Comparison of ENCODE assay signal across 1 cellular context in the genomic region with DNA sequence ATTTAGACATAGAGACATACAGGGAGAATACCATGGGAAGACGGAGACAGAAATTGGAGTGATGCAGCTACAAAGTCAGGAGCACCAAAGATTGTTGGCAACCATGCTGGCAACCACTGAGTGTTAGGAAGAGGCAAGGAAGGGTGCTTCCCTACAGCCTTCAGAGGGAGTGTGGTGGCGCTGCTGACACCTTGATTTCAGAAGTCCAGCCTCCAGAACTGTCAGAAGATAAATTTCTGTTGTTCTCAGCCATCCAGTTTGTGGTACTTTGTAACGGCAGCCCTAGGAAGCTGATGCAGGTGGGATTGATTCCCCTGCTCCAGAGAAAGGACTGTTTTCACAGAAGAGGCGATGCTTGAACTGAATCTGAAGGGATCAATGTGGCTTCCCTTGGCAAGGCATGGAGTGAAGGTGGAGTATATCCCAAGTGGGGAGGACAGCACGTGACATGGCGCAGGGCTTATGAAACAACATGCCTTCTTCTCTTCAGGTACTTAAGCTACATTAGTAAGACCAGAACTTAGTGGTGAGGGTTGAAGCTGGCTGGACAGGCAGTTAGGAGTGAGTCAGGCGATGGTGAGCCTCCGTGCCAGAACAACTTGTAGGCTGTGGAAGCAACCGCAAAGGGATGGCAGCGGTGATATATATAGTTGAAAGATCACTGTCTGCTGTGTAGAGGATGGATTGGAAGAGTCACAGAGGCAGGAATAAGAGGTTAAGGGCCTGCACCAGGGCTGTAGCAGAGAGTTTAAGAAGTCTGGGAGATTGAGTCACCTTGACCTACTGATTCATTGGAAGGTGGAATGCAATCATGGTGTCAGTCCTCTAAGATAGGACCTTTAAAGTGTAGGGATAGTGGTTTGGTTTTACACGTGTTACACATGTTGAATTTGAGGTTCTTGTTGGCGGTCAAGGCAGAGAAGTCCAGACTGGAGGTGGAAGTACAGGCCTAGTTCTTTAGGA.
A peak's percentile ranks its signal among the peaks of the same experiment; 100 is the strongest.
TF ChIP-seq lines count a peak whose summit lies in the region.

No MANE protein-coding gene starts in this region.

TF ChIP-seq in K562, 482 proteins besides CTCF, POLR2A, EP300 and RAD21 (continued from another document and continues in another):
- no peak for TF ChIP-seq ZBTB11 (CRISPR knock-in tag; IDR thresholded peaks at IDR 0.05)
- TF ChIP-seq, protein P1, sequence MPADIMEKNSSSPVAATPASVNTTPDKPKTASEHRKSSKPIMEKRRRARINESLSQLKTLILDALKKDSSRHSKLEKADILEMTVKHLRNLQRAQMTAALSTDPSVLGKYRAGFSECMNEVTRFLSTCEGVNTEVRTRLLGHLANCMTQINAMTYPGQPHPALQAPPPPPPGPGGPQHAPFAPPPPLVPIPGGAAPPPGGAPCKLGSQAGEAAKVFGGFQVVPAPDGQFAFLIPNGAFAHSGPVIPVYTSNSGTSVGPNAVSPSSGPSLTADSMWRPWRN (IDR thresholded peaks at IDR 0.05; ENCODE audit: low read depth), result no peak
- no peak for TF ChIP-seq EP400 (IDR thresholded peaks at IDR 0.05)
- peak; percentile 48; the same call in 1 of the 2 replicates for TF ChIP-seq GATAD2A (IDR thresholded peaks at IDR 0.05)
- TF ChIP-seq TCFL5 (CRISPR knock-in tag; conservative IDR thresholded peaks at IDR 0.05), result no peak
- TF ChIP-seq RBM25 (IDR thresholded peaks at IDR 0.05; ENCODE audit: low read depth, low read length, severe bottlenecking), result no peak
- no peak for TF ChIP-seq ZKSCAN1 (IDR thresholded peaks at IDR 0.05; ENCODE audit: low read depth, low read length)
- TF ChIP-seq TBL1XR1 (IDR thresholded peaks at IDR 0.05; ENCODE audit: low read length in 2 of 2), result 0 out of 4 replicates have a peak, but pooled peaks of 1 of the 2 experiments have one; percentile 6
- peak; percentile 51 for TF ChIP-seq SMAD4 (CRISPR knock-in tag; conservative IDR thresholded peaks at IDR 0.05)
- TF ChIP-seq FOXJ2 (tag; IDR thresholded peaks at IDR 0.05), result no peak
- peak; percentile 38; the same call in 1 of the 2 replicates for TF ChIP-seq MYC (IDR thresholded peaks at IDR 0.05; ENCODE audit: low read depth, low read length)
- no peak for TF ChIP-seq MYC (CRISPR knock-in tag; IDR thresholded peaks at IDR 0.05; ENCODE audit: borderline replicate concordance, low read depth)
- peak; percentile 59 to 78; a peak in 3 of 4 replicates for TF ChIP-seq MNT (conservative IDR thresholded peaks at IDR 0.05)
- TF ChIP-seq, protein P2, sequence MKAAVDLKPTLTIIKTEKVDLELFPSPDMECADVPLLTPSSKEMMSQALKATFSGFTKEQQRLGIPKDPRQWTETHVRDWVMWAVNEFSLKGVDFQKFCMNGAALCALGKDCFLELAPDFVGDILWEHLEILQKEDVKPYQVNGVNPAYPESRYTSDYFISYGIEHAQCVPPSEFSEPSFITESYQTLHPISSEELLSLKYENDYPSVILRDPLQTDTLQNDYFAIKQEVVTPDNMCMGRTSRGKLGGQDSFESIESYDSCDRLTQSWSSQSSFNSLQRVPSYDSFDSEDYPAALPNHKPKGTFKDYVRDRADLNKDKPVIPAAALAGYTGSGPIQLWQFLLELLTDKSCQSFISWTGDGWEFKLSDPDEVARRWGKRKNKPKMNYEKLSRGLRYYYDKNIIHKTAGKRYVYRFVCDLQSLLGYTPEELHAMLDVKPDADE (conservative IDR thresholded peaks at IDR 0.05; ENCODE audit: control insufficient read depth, low read depth, low read length), result no peak
- TF ChIP-seq ARID1B (IDR thresholded peaks at IDR 0.05), result no peak
- TF ChIP-seq KLF1 (tag; IDR thresholded peaks at IDR 0.05), result no peak
- 0 out of 2 replicates have a peak, but pooled peaks have one; percentile 13 for TF ChIP-seq ATF6 (CRISPR knock-in tag; IDR thresholded peaks at IDR 0.05)
- peak; percentile 30 for TF ChIP-seq L3MBTL2 (IDR thresholded peaks at IDR 0.05)
- TF ChIP-seq ZNF507 (tag; conservative IDR thresholded peaks at IDR 0.05), result no peak
- TF ChIP-seq RBM15 (IDR thresholded peaks at IDR 0.05; ENCODE audit: insufficient read depth, low read length), result no peak
- TF ChIP-seq DDX20 (tag; IDR thresholded peaks at IDR 0.05; ENCODE audit: low read depth), result no peak
- no peak for TF ChIP-seq PTTG1 (tag; IDR thresholded peaks at IDR 0.05; ENCODE audit: low read depth)
- no peak for TF ChIP-seq NFE2L1 (tag; IDR thresholded peaks at IDR 0.05; ENCODE audit: borderline replicate concordance, low read depth)
- TF ChIP-seq PCBP1 (IDR thresholded peaks at IDR 0.05; ENCODE audit: low read depth, low read length, poor library complexity, severe bottlenecking), result no peak
- TF ChIP-seq SOX6 (IDR thresholded peaks at IDR 0.05), result peak; percentile 25; the same call in 1 of the 2 replicates
- TF ChIP-seq, protein P3, sequence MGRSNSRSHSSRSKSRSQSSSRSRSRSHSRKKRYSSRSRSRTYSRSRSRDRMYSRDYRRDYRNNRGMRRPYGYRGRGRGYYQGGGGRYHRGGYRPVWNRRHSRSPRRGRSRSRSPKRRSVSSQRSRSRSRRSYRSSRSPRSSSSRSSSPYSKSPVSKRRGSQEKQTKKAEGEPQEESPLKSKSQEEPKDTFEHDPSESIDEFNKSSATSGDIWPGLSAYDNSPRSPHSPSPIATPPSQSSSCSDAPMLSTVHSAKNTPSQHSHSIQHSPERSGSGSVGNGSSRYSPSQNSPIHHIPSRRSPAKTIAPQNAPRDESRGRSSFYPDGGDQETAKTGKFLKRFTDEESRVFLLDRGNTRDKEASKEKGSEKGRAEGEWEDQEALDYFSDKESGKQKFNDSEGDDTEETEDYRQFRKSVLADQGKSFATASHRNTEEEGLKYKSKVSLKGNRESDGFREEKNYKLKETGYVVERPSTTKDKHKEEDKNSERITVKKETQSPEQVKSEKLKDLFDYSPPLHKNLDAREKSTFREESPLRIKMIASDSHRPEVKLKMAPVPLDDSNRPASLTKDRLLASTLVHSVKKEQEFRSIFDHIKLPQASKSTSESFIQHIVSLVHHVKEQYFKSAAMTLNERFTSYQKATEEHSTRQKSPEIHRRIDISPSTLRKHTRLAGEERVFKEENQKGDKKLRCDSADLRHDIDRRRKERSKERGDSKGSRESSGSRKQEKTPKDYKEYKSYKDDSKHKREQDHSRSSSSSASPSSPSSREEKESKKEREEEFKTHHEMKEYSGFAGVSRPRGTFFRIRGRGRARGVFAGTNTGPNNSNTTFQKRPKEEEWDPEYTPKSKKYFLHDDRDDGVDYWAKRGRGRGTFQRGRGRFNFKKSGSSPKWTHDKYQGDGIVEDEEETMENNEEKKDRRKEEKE (IDR thresholded peaks at IDR 0.05; ENCODE audit: borderline replicate concordance in 1 of 2, control insufficient read depth in 1 of 2, low read depth in 2 of 2, low read length in 1 of 2), result no peak
- no peak for TF ChIP-seq NR2C2 (CRISPR knock-in tag; IDR thresholded peaks at IDR 0.05)
- peak; percentile 18; the same call in 1 of the 2 replicates for TF ChIP-seq NR2C2 (tag; IDR thresholded peaks at IDR 0.05)
- TF ChIP-seq ARHGAP35 (IDR thresholded peaks at IDR 0.05; ENCODE audit: partially characterized antibody), result no peak
- no peak for TF ChIP-seq HEY1 (CRISPR knock-in tag; IDR thresholded peaks at IDR 0.05; ENCODE audit: borderline replicate concordance)
- TF ChIP-seq PML (IDR thresholded peaks at IDR 0.05; ENCODE audit: low read length), result peak; percentile 35; the same call in 1 of the 2 replicates
- TF ChIP-seq CCAR2 (IDR thresholded peaks at IDR 0.05; ENCODE audit: low read depth, low read length), result 0 out of 2 replicates have a peak, but pooled peaks have one; percentile 75
- TF ChIP-seq ZNF280A (IDR thresholded peaks at IDR 0.05; ENCODE audit: low read depth, partially characterized antibody), result no peak
- TF ChIP-seq YBX1 (IDR thresholded peaks at IDR 0.05), result no peak
- no peak for TF ChIP-seq SMC3 (conservative IDR thresholded peaks at IDR 0.05; ENCODE audit: insufficient read depth, low read depth, low read length)
- no peak for TF ChIP-seq FOS (IDR thresholded peaks at IDR 0.05; ENCODE audit: extremely low read depth, insufficient read length)
- peak; percentile 54 for TF ChIP-seq CTBP1 (IDR thresholded peaks at IDR 0.05; ENCODE audit: borderline replicate concordance)
- TF ChIP-seq TEAD2 (tag; IDR thresholded peaks at IDR 0.05), result no peak
- 0 out of 4 replicates have a peak, but pooled peaks of 1 of the 2 experiments have one; percentile 10 for TF ChIP-seq FOXK2 (conservative IDR thresholded peaks at IDR 0.05 in 1 of 2, IDR thresholded peaks at IDR 0.05 in 1 of 2; ENCODE audit: low read depth in 2 of 2)
- peak; percentile 83 for TF ChIP-seq BHLHE40 (IDR thresholded peaks at IDR 0.05; ENCODE audit: low read length)
- TF ChIP-seq, protein P4, sequence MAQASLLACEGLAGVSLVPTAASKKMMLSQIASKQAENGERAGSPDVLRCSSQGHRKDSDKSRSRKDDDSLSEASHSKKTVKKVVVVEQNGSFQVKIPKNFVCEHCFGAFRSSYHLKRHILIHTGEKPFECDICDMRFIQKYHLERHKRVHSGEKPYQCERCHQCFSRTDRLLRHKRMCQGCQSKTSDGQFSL (CRISPR knock-in tag; IDR thresholded peaks at IDR 0.05), result 0 out of 2 replicates have a peak, but pooled peaks have one; percentile 29
- TF ChIP-seq, protein P4 (tag; IDR thresholded peaks at IDR 0.05), result no peak
- TF ChIP-seq MIER1 (IDR thresholded peaks at IDR 0.05; ENCODE audit: low read depth), result no peak
- TF ChIP-seq SNRNP70 (optimal IDR thresholded peaks at IDR 0.05; ENCODE audit: low read depth, low read length), result no peak
- TF ChIP-seq CBFA2T2 (conservative IDR thresholded peaks at IDR 0.05), result peak; percentile 35; the same call in 1 of the 2 replicates
- TF ChIP-seq ZFP30 (CRISPR knock-in tag; IDR thresholded peaks at IDR 0.05; ENCODE audit: borderline replicate concordance), result no peak
